11 cellular contexts compared by ENCODE assay signal in genomic region chr7:116212859-116213258, GRCh38. TPM values are rescaled to one million over a fixed set of nuclear protein-coding genes. Genes with fewer than 3 reads are reported as not detected.
DNase-seq lines count a peak whose midpoint lies in the region; ATAC-seq, FAIRE-seq and TF ChIP-seq lines count a peak whose summit lies in the region.
"Had no signal": no experiment of that assay in that cellular context is flagged by ENCODE, and none has a peak within 500 bp of the region (broad histone marks: within the 10 kb centered on the region; RNA-seq: fewer than 3 reads in every experiment).

No MANE protein-coding gene starts in this region.

- intact Hi-C loops in left ventricle myocardium inferior (cut with micrococcal nuclease) (no loop called here), left ventricle myocardium superior (cut with micrococcal nuclease) (no loop called here), uterus (cut with DNase I; ENCODE audit: low total_unique reads) (no loop called here)

- H3K4me3 ChIP-seq in left ventricle myocardium inferior: peak overlapping the region; percentile 85
- H3K4me3 ChIP-seq in uterus: peak overlapping the region; percentile 55

- H3K27ac Mint-ChIP-seq in activated naive CD8-positive, alpha-beta T cell treated with anti-CD3 and anti-CD28 coated beads for 36 hours: peak overlapping the region; percentile 92
- H3K27ac Mint-ChIP-seq in memory B cell: peak overlapping the region; percentile 92

- H3K36me3 ChIP-seq in left ventricle myocardium inferior: no peaks in the 10 kb centered on the region
- H3K36me3 ChIP-seq in uterus: no peaks in the 10 kb centered on the region

- DNase-seq in left ventricle myocardium inferior: no peak
- no peak for DNase-seq in left ventricle myocardium superior
- no peak for DNase-seq in activated naive CD8-positive, alpha-beta T cell treated with anti-CD3 and anti-CD28 coated beads for 36 hours
- DNase-seq in memory B cell (ENCODE audit: low spot score in 2 of 2): no peak
- no peak for DNase-seq in uterus
- DNase-seq in GM19239 (ENCODE audit: insufficient read length, low spot score): no peak
- no peak for DNase-seq in DMS 273 (lab: John Stamatoyannopoulos, UW; ENCODE audit: unreplicated experiment)
- DNase-seq in NCI-H510A (lab: John Stamatoyannopoulos, UW): no peak
- DNase-seq: DMS153; NCI-H1930; stimulated activated CD4-positive, alpha-beta T cell treated with anti-CD3 and anti-CD28 coated beads, Interleukin-4, amount 100 ng/mL, for 4 hours had no signal

- H3K36me3 Mint-ChIP-seq in activated naive CD8-positive, alpha-beta T cell treated with anti-CD3 and anti-CD28 coated beads for 36 hours: peaks cover 23% of the 10 kb centered on the region
- peaks cover 9% of the 10 kb centered on the region for H3K36me3 Mint-ChIP-seq in memory B cell

- H3K9me3 ChIP-seq in left ventricle myocardium inferior (replicated peaks) (no peaks in the 10 kb centered on the region), uterus (no peaks in the 10 kb centered on the region)

- no peak for ATAC-seq in left ventricle myocardium superior
- no peak for ATAC-seq in memory B cell (ENCODE audit: low read depth)

- H3K27ac ChIP-seq in left ventricle myocardium inferior (replicated peaks) (peak overlapping the region; percentile 94), uterus (peak overlapping the region; percentile 89 to 98)

- FAIRE-seq in GM19239 (lab: Jason Lieb, UNC): no peak

- H3K27me3 Mint-ChIP-seq in activated naive CD8-positive, alpha-beta T cell treated with anti-CD3 and anti-CD28 coated beads for 36 hours: no peaks in the 10 kb centered on the region
- H3K27me3 Mint-ChIP-seq in memory B cell: no peaks in the 10 kb centered on the region

- H3K4me3 Mint-ChIP-seq in activated naive CD8-positive, alpha-beta T cell treated with anti-CD3 and anti-CD28 coated beads for 36 hours: peak overlapping the region; percentile 85
- H3K4me3 Mint-ChIP-seq in memory B cell: peak overlapping the region; percentile 95

- TF ChIP-seq POLR2A in uterus (IDR thresholded peaks at IDR 0.05): no peak

- TF ChIP-seq CTCF in left ventricle myocardium inferior (IDR thresholded peaks at IDR 0.05; ENCODE audit: borderline replicate concordance) (no peak), uterus (IDR thresholded peaks at IDR 0.05) (no peak)

- H3K4me1 ChIP-seq in left ventricle myocardium inferior: peaks cover 63% of the 10 kb centered on the region
- no peaks in the 10 kb centered on the region for H3K4me1 ChIP-seq in uterus

- peaks cover 56% of the 10 kb centered on the region for H3K4me1 Mint-ChIP-seq in activated naive CD8-positive, alpha-beta T cell treated with anti-CD3 and anti-CD28 coated beads for 36 hours
- peaks cover 28% of the 10 kb centered on the region for H3K4me1 Mint-ChIP-seq in memory B cell

- peaks cover 3% of the 10 kb centered on the region for H3K9me3 Mint-ChIP-seq in activated naive CD8-positive, alpha-beta T cell treated with anti-CD3 and anti-CD28 coated beads for 36 hours
- H3K9me3 Mint-ChIP-seq in memory B cell: no peaks in the 10 kb centered on the region

- H3K27me3 ChIP-seq in left ventricle myocardium inferior (ENCODE audit: low read depth) (no peaks in the 10 kb centered on the region), uterus (no peaks in the 10 kb centered on the region)

RNA-seq across cellular contexts. Expression of gene TES, which starts 2.5 kb away (rescaled TPM):
- total RNA-seq in left ventricle myocardium inferior (13.9 TPM), left ventricle myocardium superior (26.2 TPM), uterus (100 to 1,000 TPM; 115 to 189 (median 146) TPM)
- total RNA-seq in activated naive CD8-positive, alpha-beta T cell treated with anti-CD3 and anti-CD28 coated beads for 36 hours: 10 to 100 TPM; 75.0 to 78.4 TPM
